In the genomic region with DNA sequence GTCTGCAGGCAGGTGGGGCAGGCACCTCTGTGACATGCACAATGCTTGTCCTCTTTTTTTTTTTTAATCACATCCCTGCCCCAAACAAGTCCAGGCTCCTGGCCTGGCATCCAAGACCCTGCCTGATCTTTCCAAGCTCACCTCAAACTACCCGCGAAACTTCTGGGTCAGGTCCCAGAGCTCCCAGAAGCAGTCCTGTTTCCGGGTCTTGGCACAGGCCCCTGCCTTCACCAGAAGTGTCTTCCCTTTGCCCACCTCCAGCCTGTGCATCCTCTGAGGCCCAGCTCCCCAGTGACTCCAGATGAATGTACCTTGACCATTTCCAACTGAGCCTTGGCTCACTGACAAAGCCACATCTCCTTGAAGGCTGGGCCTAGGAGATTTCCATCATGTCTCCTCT, we compare ENCODE assay signal across 26 cellular contexts. TPM values are rescaled to one million over a fixed set of nuclear protein-coding genes. Genes with fewer than 3 reads are reported as not detected.
"Had no signal": no experiment of that assay in that cellular context is flagged by ENCODE, and none has a peak within 500 bp of the region (broad histone marks: within the 10 kb centered on the region; RNA-seq: fewer than 3 reads in every experiment).

No MANE protein-coding gene starts in this region.

- H3K4me3 ChIP-seq: body of pancreas had no signal

- H3K27ac Mint-ChIP-seq: activated CD8-positive, alpha-beta T cell treated with anti-CD3 and anti-CD28 coated beads for 36 hours; activated naive CD4-positive, alpha-beta T cell treated with anti-CD3 and anti-CD28 coated beads, Interleukin-2, amount 50 U/mL, for 24 hours; activated T-helper 1 cell treated with anti-CD3 and anti-CD28 coated beads, Interleukin-12 subunit alpha, Interleukin-12 subunit beta, Interleukin-2, Interleukin-4 antibody, amounts not matched to agents 30 ng/mL and 10 ng/mL and 1 ng/mL, durations not matched to agents 14 hours and 24 hours and 36 hours; T-helper 1 cell treated with Interleukin-12 subunit alpha and Interleukin-12 subunit beta and Interleukin-4 antibody, amounts not matched to agents 30 μg/mL and 1 μg/mL, for 36 hours had no signal

- H3K27me3 Mint-ChIP-seq: activated CD8-positive, alpha-beta T cell treated with anti-CD3 and anti-CD28 coated beads for 36 hours; activated naive CD4-positive, alpha-beta T cell treated with anti-CD3 and anti-CD28 coated beads, Interleukin-2, amount 50 U/mL, for 24 hours had no signal

- H3K27me3 ChIP-seq: body of pancreas had no signal

- ATAC-seq: activated CD8-positive, alpha-beta T cell treated with anti-CD3 and anti-CD28 coated beads for 36 hours; body of pancreas; Panc1 had no signal

- H3K27ac ChIP-seq: body of pancreas had no signal

- H3K9me3 ChIP-seq: body of pancreas had no signal

- DNase-seq: activated CD4-positive, CD25-positive, alpha-beta regulatory T cell; activated CD8-positive, alpha-beta memory T cell treated with anti-CD3 and anti-CD28 coated beads, Interleukin-2, amount 50 U/mL, for 4 hours; activated CD8-positive, alpha-beta T cell treated with anti-CD3 and anti-CD28 coated beads for 36 hours; activated effector memory CD4-positive, alpha-beta T cell treated with Interleukin-2 at 50 U/mL for 16 hours; activated naive CD4-positive, alpha-beta T cell; body of pancreas; central memory CD4-positive, alpha-beta T cell; KBM-7; NCI-H1048; NCI-H187 treated with DMSO at 0.1 percent for 48 hours; NCI-H2081 treated with DMSO at 0.1 percent for 48 hours; NCI-H446; NCI-H524; NK-92 treated with Interleukin-12 subunit alpha and Interleukin-12 subunit beta, amount 100 ng/mL, for 24 hours; OCI-M1; RPMI8226; T-helper 9 cell had no signal

- H3K4me1 Mint-ChIP-seq: activated naive CD4-positive, alpha-beta T cell treated with anti-CD3 and anti-CD28 coated beads, Interleukin-2, amount 50 U/mL, for 24 hours had no signal

- H3K4me3 Mint-ChIP-seq: activated CD8-positive, alpha-beta T cell treated with anti-CD3 and anti-CD28 coated beads for 36 hours; activated naive CD4-positive, alpha-beta T cell treated with anti-CD3 and anti-CD28 coated beads, Interleukin-2, amount 50 U/mL, for 24 hours; activated T-helper 1 cell treated with anti-CD3 and anti-CD28 coated beads, Interleukin-12 subunit alpha, Interleukin-12 subunit beta, Interleukin-2, Interleukin-4 antibody, amounts not matched to agents 30 ng/mL and 10 ng/mL and 1 ng/mL, durations not matched to agents 14 hours and 24 hours and 36 hours; T-helper 1 cell treated with Interleukin-12 subunit alpha and Interleukin-12 subunit beta and Interleukin-4 antibody, amounts not matched to agents 30 μg/mL and 1 μg/mL, for 36 hours had no signal

- H3K36me3 Mint-ChIP-seq: activated naive CD4-positive, alpha-beta T cell treated with anti-CD3 and anti-CD28 coated beads, Interleukin-2, amount 50 U/mL, for 24 hours had no signal

- FAIRE-seq: bronchial epithelial cell had no signal

RNA-seq across cellular contexts. Expression of gene PLA2G4E, which starts 23.0 kb away (rescaled TPM):
- total RNA-seq: activated CD8-positive, alpha-beta T cell treated with anti-CD3 and anti-CD28 coated beads for 36 hours; activated T-helper 1 cell treated with anti-CD3 and anti-CD28 coated beads, Interleukin-12 subunit alpha, Interleukin-12 subunit beta, Interleukin-2, Interleukin-4 antibody, amounts not matched to agents 30 ng/mL and 10 ng/mL and 1 ng/mL, durations not matched to agents 14 hours and 24 hours and 36 hours; aorta; body of pancreas; LHCN-M2; M059J; SK-MEL-5 had no signal
- polyA plus RNA-seq: aorta had no signal
